Comparison of ENCODE assay signal across 27 cellular contexts in genomic region chr12:9880532-9880931, GRCh38. TPM values are rescaled to one million over a fixed set of nuclear protein-coding genes. Genes with fewer than 3 reads are reported as not detected.
"Had no signal": no experiment of that assay in that cellular context is flagged by ENCODE, and none has a peak within 500 bp of the region (broad histone marks: within the 10 kb centered on the region; RNA-seq: fewer than 3 reads in every experiment).

No MANE protein-coding gene starts in this region.

- ATAC-seq: activated T-cell treated with anti-CD3 and anti-CD28 coated beads, Interleukin-2, amount 50 U/mL, for 4 hours; PC-3 had no signal

- DNase-seq: activated CD4-positive, alpha-beta T cell treated with anti-CD3 and anti-CD28 coated beads for 48 hours; activated CD4-positive, alpha-beta T cell treated with anti-CD3 and anti-CD28 coated beads, Interleukin-2, amount 50 U/mL, for 4 hours; activated CD4-positive, CD25-positive, alpha-beta regulatory T cell treated with anti-CD3 and anti-CD28 coated beads, Interleukin-2, amount 50 U/mL, for 72 hours; activated CD8-positive, alpha-beta memory T cell treated with anti-CD3 and anti-CD28 coated beads for 24 hours; activated effector memory CD4-positive, alpha-beta T cell treated with anti-CD3 and anti-CD28 coated beads, Interleukin-2, amount 50 U/mL, for 16 hours; activated naive CD4-positive, alpha-beta T cell treated with Interleukin-2 at 50 U/mL for 16 hours; activated T-cell treated with anti-CD3 and anti-CD28 coated beads, Interleukin-2, amount 50 U/mL, for 4 hours; adrenal gland; anterior cingulate cortex; caudate nucleus; colonic mucosa; MG63; MV-4-11; NCI-H1105; NCI-H1436; NCI-H1694 treated with DMSO at 0.1 percent for 48 hours; NCI-H2029 treated with DMSO at 0.1 percent for 48 hours; NCI-H510A treated with DMSO at 0.1 percent for 48 hours; NCI-H69; NK-92 treated with Interleukin-12 subunit alpha and Interleukin-12 subunit beta, amount 100 ng/mL, for 24 hours; PC-3; SHP77 had no signal

- H3K4me1 ChIP-seq: adrenal gland, colonic mucosa had no signal

- H3K36me3 ChIP-seq: adrenal gland, colonic mucosa, MG63, SJSA1 had no signal

- H3K4me3 Mint-ChIP-seq: activated naive CD8-positive, alpha-beta T cell; activated T-cell treated with anti-CD3 and anti-CD28 coated beads, Interleukin-2, amount 50 U/mL, for 4 hours; T-helper 1 cell treated with Interleukin-12 subunit alpha and Interleukin-12 subunit beta and Interleukin-4 antibody, amounts not matched to agents 30 μg/mL and 1 μg/mL, for 36 hours had no signal

- FAIRE-seq: RCC 7860 had no signal

- H3K4me3 ChIP-seq: adrenal gland, colonic mucosa, MG63, SJSA1 had no signal

- H3K9me3 ChIP-seq: adrenal gland, colonic mucosa, MG63, SJSA1 had no signal

- H3K27me3 ChIP-seq: adrenal gland, colonic mucosa, MG63, SJSA1 had no signal

- H3K27me3 Mint-ChIP-seq: activated naive CD8-positive, alpha-beta T cell had no signal

- H3K27ac ChIP-seq: adrenal gland, colonic mucosa, SJSA1 had no signal

- H3K9me3 Mint-ChIP-seq: activated T-cell treated with anti-CD3 and anti-CD28 coated beads, Interleukin-2, amount 50 U/mL, for 4 hours; T-helper 1 cell treated with Interleukin-12 subunit alpha and Interleukin-12 subunit beta and Interleukin-4 antibody, amounts not matched to agents 30 μg/mL and 1 μg/mL, for 36 hours had no signal

- H3K27ac Mint-ChIP-seq: activated naive CD8-positive, alpha-beta T cell; T-helper 1 cell treated with Interleukin-12 subunit alpha and Interleukin-12 subunit beta and Interleukin-4 antibody, amounts not matched to agents 30 μg/mL and 1 μg/mL, for 36 hours had no signal

- H3K36me3 Mint-ChIP-seq: activated naive CD8-positive, alpha-beta T cell had no signal

RNA-seq across cellular contexts. Expression of gene KLRF2, which starts 0.8 kb away (rescaled TPM):
- total RNA-seq: activated T-cell treated with anti-CD3 and anti-CD28 coated beads, Interleukin-2, amount 50 U/mL, for 4 hours; adrenal gland; cerebellum; colonic mucosa; PC-3; SJSA1 had no signal
- polyA plus RNA-seq: adrenal gland had no signal

RNA-seq across cellular contexts. Expression of gene CLEC2B, which starts 11.4 kb away (rescaled TPM):
- total RNA-seq: PC-3 had no signal

RNA-seq across cellular contexts. Expression of gene CLEC2A, which starts 51.6 kb away (rescaled TPM):
- total RNA-seq: activated T-cell treated with anti-CD3 and anti-CD28 coated beads, Interleukin-2, amount 50 U/mL, for 4 hours; adrenal gland; cerebellum; colonic mucosa; PC-3; SJSA1 had no signal
- polyA plus RNA-seq: adrenal gland had no signal

RNA-seq across cellular contexts. Expression of gene KLRF1, which starts 53.3 kb away (rescaled TPM):
- total RNA-seq: activated T-cell treated with anti-CD3 and anti-CD28 coated beads, Interleukin-2, amount 50 U/mL, for 4 hours; cerebellum; PC-3; SJSA1 had no signal
